31 cellular contexts compared by ENCODE assay signal in the genomic region with DNA sequence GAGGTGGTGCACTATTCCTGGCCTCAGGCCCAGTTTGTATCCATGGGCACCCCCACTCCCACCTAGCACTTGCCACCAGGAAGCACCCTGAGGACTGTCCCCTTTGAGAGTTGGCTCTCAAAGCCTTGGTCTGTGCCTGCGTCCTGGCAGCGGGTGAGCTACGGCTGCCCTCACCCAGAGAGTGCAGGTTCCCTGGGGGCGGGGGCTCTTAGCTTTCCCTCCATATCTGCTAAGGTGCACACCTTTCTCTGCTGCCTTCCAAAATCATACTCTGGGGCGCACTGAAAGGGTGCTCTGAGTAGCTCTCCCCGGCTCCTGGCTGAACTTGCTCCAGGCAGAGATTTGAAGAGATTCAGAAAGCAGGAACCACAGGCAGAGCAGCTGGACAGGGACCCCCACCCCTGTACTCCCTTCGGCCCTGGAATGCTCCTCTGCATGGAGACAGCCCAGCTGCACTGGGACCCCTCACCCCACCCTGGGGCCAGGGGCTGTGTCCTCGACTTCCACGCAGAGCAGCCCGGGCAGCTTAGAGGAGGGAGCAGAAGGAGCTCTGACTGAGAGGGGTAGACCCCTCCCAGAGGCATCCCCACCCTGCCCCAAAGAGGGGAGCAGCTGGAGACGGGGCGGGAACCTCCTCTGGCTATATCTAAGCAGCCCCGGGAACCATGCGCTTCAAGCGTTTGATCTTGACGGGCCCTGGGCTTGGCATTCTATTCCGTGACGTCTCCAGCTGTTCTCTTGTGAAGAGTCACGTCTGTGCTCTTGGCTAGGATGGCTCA. TPM values are rescaled to one million over a fixed set of nuclear protein-coding genes. Genes with fewer than 3 reads are reported as not detected.
DNase-seq lines count a peak whose midpoint lies in the region; ATAC-seq, FAIRE-seq and TF ChIP-seq lines count a peak whose summit lies in the region.
"Had no signal": no experiment of that assay in that cellular context is flagged by ENCODE, and none has a peak within 500 bp of the region (broad histone marks: within the 10 kb centered on the region; RNA-seq: fewer than 3 reads in every experiment).

No MANE protein-coding gene starts in this region.

- H3K27me3 Mint-ChIP-seq in activated naive CD4-positive, alpha-beta T cell treated with anti-CD3 and anti-CD28 coated beads, Interleukin-2, amount 10 ng/mL, durations not matched to agents 7 days and 5 days = no peaks in the 10 kb centered on the region
- H3K27me3 Mint-ChIP-seq: B cell had no signal

- TF ChIP-seq CTCF in fibroblast of mammary gland (conservative IDR thresholded peaks at IDR 0.05; ENCODE audit: control insufficient read depth, insufficient read depth, low read depth, low read length) (no peak), pancreas (IDR thresholded peaks at IDR 0.05) (no peak)

- H3K27me3 ChIP-seq in pancreas = no peaks in the 10 kb centered on the region
- H3K27me3 ChIP-seq: upper lobe of left lung had no signal

- intact Hi-C loops in pancreas (cut with DNase I) = no loop called here

- H3K36me3 Mint-ChIP-seq in activated naive CD4-positive, alpha-beta T cell treated with anti-CD3 and anti-CD28 coated beads, Interleukin-2, amount 10 ng/mL, durations not matched to agents 7 days and 5 days = peaks cover 13% of the 10 kb centered on the region
- H3K36me3 Mint-ChIP-seq in stimulated activated effector memory CD8-positive, alpha-beta T cell treated with anti-CD3 and anti-CD28 coated beads, Interleukin-12 subunit alpha, Interleukin-12 subunit beta, amount 100 ng/mL, for 72 hours = no peaks in the 10 kb centered on the region

- peaks cover 19% of the 10 kb centered on the region for H3K4me1 Mint-ChIP-seq in activated naive CD4-positive, alpha-beta T cell treated with anti-CD3 and anti-CD28 coated beads, Interleukin-2, amount 10 ng/mL, durations not matched to agents 7 days and 5 days
- H3K4me1 Mint-ChIP-seq in stimulated activated effector memory CD8-positive, alpha-beta T cell treated with anti-CD3 and anti-CD28 coated beads, Interleukin-12 subunit alpha, Interleukin-12 subunit beta, amount 100 ng/mL, for 72 hours = peaks cover 4% of the 10 kb centered on the region

- peaks cover 7 to 9% (median 9%) of the 10 kb centered on the region in 3 donors for H3K4me1 ChIP-seq in pancreas
- H3K4me1 ChIP-seq: A549, gastrocnemius medialis, prostate gland, SJSA1 had no signal

- no peak overlapping the region for H3K4me3 ChIP-seq in fibroblast of mammary gland (ENCODE audit: control insufficient read depth, low read depth, low read length)
- H3K4me3 ChIP-seq in pancreas = no peak overlapping the region
- H3K4me3 ChIP-seq: A549, gastrocnemius medialis, K562, PC-9, prostate gland, SJSA1, upper lobe of left lung had no signal

- H3K27ac ChIP-seq in pancreas = no peak overlapping the region
- H3K27ac ChIP-seq: A549, gastrocnemius medialis, PC-9, prostate gland, SJSA1, upper lobe of left lung had no signal

- no peaks in the 10 kb centered on the region for H3K9me3 Mint-ChIP-seq in activated naive CD4-positive, alpha-beta T cell treated with anti-CD3 and anti-CD28 coated beads, Interleukin-2, amount 10 ng/mL, durations not matched to agents 7 days and 5 days
- H3K9me3 Mint-ChIP-seq in stimulated activated effector memory CD8-positive, alpha-beta T cell treated with anti-CD3 and anti-CD28 coated beads, Interleukin-12 subunit alpha, Interleukin-12 subunit beta, amount 100 ng/mL, for 72 hours = no peaks in the 10 kb centered on the region
- H3K9me3 Mint-ChIP-seq: T-helper 1 cell treated with Interleukin-12 subunit alpha and Interleukin-12 subunit beta and Interleukin-4 antibody, amounts not matched to agents 30 μg/mL and 1 μg/mL, for 36 hours had no signal

- WGBS in pancreas, 2 donors = 56 to 57% methylated on average over 19 of the region's 19 CpGs

- no peak overlapping the region for H3K4me3 Mint-ChIP-seq in activated naive CD4-positive, alpha-beta T cell treated with anti-CD3 and anti-CD28 coated beads, Interleukin-2, amount 10 ng/mL, durations not matched to agents 7 days and 5 days
- H3K4me3 Mint-ChIP-seq in stimulated activated effector memory CD8-positive, alpha-beta T cell treated with anti-CD3 and anti-CD28 coated beads, Interleukin-12 subunit alpha, Interleukin-12 subunit beta, amount 100 ng/mL, for 72 hours = no peak overlapping the region
- H3K4me3 Mint-ChIP-seq: B cell; T-helper 1 cell treated with Interleukin-12 subunit alpha and Interleukin-12 subunit beta and Interleukin-4 antibody, amounts not matched to agents 30 μg/mL and 1 μg/mL, for 36 hours had no signal

- CTCF ChIA-PET in activated naive CD4-positive, alpha-beta T cell treated with anti-CD3 and anti-CD28 coated beads, Interleukin-2, amount 10 ng/mL, durations not matched to agents 7 days and 5 days (lab: Charles Lee) = no interaction called here

- no peaks in the 10 kb centered on the region for H3K36me3 ChIP-seq in pancreas
- H3K36me3 ChIP-seq: gastrocnemius medialis, prostate gland, SJSA1, upper lobe of left lung had no signal

- H3K27ac Mint-ChIP-seq in activated naive CD4-positive, alpha-beta T cell treated with anti-CD3 and anti-CD28 coated beads, Interleukin-2, amount 10 ng/mL, durations not matched to agents 7 days and 5 days = no peak overlapping the region
- no peak overlapping the region for H3K27ac Mint-ChIP-seq in stimulated activated effector memory CD8-positive, alpha-beta T cell treated with anti-CD3 and anti-CD28 coated beads, Interleukin-12 subunit alpha, Interleukin-12 subunit beta, amount 100 ng/mL, for 72 hours
- H3K27ac Mint-ChIP-seq: B cell; T-helper 1 cell treated with Interleukin-12 subunit alpha and Interleukin-12 subunit beta and Interleukin-4 antibody, amounts not matched to agents 30 μg/mL and 1 μg/mL, for 36 hours had no signal

- no peaks in the 10 kb centered on the region for H3K9me3 ChIP-seq in pancreas
- H3K9me3 ChIP-seq: A549, gastrocnemius medialis, prostate gland, SJSA1, upper lobe of left lung had no signal

- DNase-seq in activated naive CD4-positive, alpha-beta T cell treated with anti-CD3 and anti-CD28 coated beads, Interleukin-2, amount 10 ng/mL, durations not matched to agents 7 days and 5 days = peak; percentile 13
- no peak for DNase-seq in activated naive CD4-positive, alpha-beta T cell (lab: John Stamatoyannopoulos, UW)
- DNase-seq in NCI-H524 treated with DMSO at 0.1 percent for 48 hours (lab: John Stamatoyannopoulos, UW) = peak; percentile 70
- DNase-seq in fibroblast of mammary gland (ENCODE audit: low read depth) = peak; percentile 23
- DNase-seq in pancreas = peak in 2 of 6 donors; percentile 56 to 63
- DNase-seq in stimulated activated effector memory CD8-positive, alpha-beta T cell treated with anti-CD3 and anti-CD28 coated beads, Interleukin-12 subunit alpha, Interleukin-12 subunit beta, amount 100 ng/mL, for 72 hours (ENCODE audit: low spot score in 2 of 2) = no peak
- DNase-seq in effector CD8-positive, alpha-beta T cell (lab: John Stamatoyannopoulos, UW) = no peak
- DNase-seq: activated CD4-positive, alpha-beta T cell treated with anti-CD3 and anti-CD28 coated beads for 48 hours; DMS53; effector memory CD4-positive, alpha-beta T cell; erythroblast; NCI-H1436; NCI-H2107; NCI-H446 treated with DMSO at 0.1 percent for 48 hours; PC-9; substantia nigra had no signal

- peak; percentile 24 to 84 (median 44) for ATAC-seq in pancreas
- no peak for ATAC-seq in GM21786 (IDR thresholded peaks at IDR 0.05; ENCODE audit: unreplicated experiment)
- no peak for ATAC-seq in stimulated activated effector memory CD8-positive, alpha-beta T cell treated with anti-CD3 and anti-CD28 coated beads, Interleukin-12 subunit alpha, Interleukin-12 subunit beta, amount 100 ng/mL, for 72 hours
- ATAC-seq: A549, gastrocnemius medialis, K562 had no signal

- FAIRE-seq in pancreas (lab: Jason Lieb, UNC) = no peak
- FAIRE-seq: A549, colon, G401.6, H1, K562 had no signal

RNA-seq across cellular contexts. Expression of gene KCNQ1, which starts 7.3 kb away (rescaled TPM):
- 10 to 100 TPM; 25.2 to 61.1 (median 46.7) TPM for total RNA-seq in pancreas
- polyA plus RNA-seq in pancreas = 10 to 100 TPM; 14.0 to 50.0 TPM
- total RNA-seq: MCF 10A, PC-9, SJSA1 had no signal
- polyA plus RNA-seq: K562, neural cell had no signal

RNA-seq across cellular contexts. Expression of gene TRPM5, which starts 7.8 kb away (rescaled TPM):
- total RNA-seq in pancreas = 1 to 10 TPM in 3 of 6 donors, under 1 TPM in 3; 0.51 to 2.8 (median 0.95) TPM
- 1 to 10 TPM; 4.3 to 4.8 TPM for polyA plus RNA-seq in pancreas
- total RNA-seq: B cell, gastrocnemius medialis, H1, K562, lower leg skin, MCF 10A, PC-9, SJSA1, upper lobe of left lung had no signal
- polyA plus RNA-seq: A549, K562, neural cell had no signal

RNA-seq across cellular contexts. Expression of gene TSSC4, which starts 51.6 kb away (rescaled TPM):
- 10 to 100 TPM; 16.8 to 27.7 (median 19.7) TPM for total RNA-seq in pancreas
- polyA plus RNA-seq in pancreas = 10 to 100 TPM; 54.3 to 60.0 TPM

Comparison
In these comparisons a context has a peak if more than half of its experiments do, and no peak if none do; other contexts are left out.
1. DNase-seq: peak in activated naive CD4-positive, alpha-beta T cell treated with anti-CD3 and anti-CD28 coated beads, Interleukin-2, amount 10 ng/mL, durations not matched to agents 7 days and 5 days (single experiment), NCI-H524 treated with DMSO at 0.1 percent for 48 hours (single experiment) and fibroblast of mammary gland (single experiment); none in activated naive CD4-positive, alpha-beta T cell (0 of 4), stimulated activated effector memory CD8-positive, alpha-beta T cell treated with anti-CD3 and anti-CD28 coated beads, Interleukin-12 subunit alpha, Interleukin-12 subunit beta, amount 100 ng/mL, for 72 hours (0 of 2) and effector CD8-positive, alpha-beta T cell (single experiment).
2. ATAC-seq: peak in pancreas (4 of 4); none in GM21786 (single experiment) and stimulated activated effector memory CD8-positive, alpha-beta T cell treated with anti-CD3 and anti-CD28 coated beads, Interleukin-12 subunit alpha, Interleukin-12 subunit beta, amount 100 ng/mL, for 72 hours (single experiment).